ENCODE assay signal across 1 cellular context in genomic region chr3:179036226-179036625, GRCh38.
TF ChIP-seq lines count a peak whose summit lies in the region.

No MANE protein-coding gene starts in this region.

TF ChIP-seq in SK-N-SH, 30 proteins besides CTCF, POLR2A, EP300 and RAD21 (continued from another document):
- TF ChIP-seq REST (IDR thresholded peaks at IDR 0.05; ENCODE audit: low read depth, low read length), result no peak
